Comparison of ENCODE assay signal across 1 cellular context in the genomic region with DNA sequence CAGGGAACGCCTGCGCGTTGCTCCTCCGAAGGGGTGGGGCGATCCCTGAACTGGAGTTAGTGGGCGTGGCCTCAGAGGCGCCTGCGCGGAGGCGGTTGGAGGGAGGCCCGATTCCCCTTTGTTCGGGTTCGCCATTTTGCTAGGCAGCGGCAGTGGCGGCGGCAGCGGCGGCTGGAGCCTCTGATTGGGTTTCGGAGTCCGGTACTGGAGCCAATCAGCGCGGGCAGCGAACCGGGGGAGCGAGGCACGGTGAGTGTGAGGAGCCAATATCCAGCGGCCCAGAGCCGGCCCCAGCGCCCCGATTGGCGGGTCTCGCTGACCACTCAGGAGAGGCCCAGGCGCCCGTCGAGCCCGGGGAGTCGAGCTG.
TF ChIP-seq lines count a peak whose summit lies in the region.

A gene (plus strand): TSS at position 139 of the 367 bp plus-strand sequence. CDS start 6,116 bp downstream, outside the sequence.

TF ChIP-seq in HepG2, 621 proteins besides CTCF, POLR2A, EP300 and RAD21 (continued from another document and continues in another):
- TF ChIP-seq ZNF205 (CRISPR knock-in tag; IDR thresholded peaks at IDR 0.05) (no peak), CENPX (CRISPR knock-in tag; IDR thresholded peaks at IDR 0.05) (no peak), ZNF598 (CRISPR knock-in tag; IDR thresholded peaks at IDR 0.05; ENCODE audit: borderline replicate concordance) (no peak), ZNF83 (CRISPR knock-in tag; IDR thresholded peaks at IDR 0.05; ENCODE audit: borderline replicate concordance) (no peak), MAFG (CRISPR knock-in tag; IDR thresholded peaks at IDR 0.05) (no peak), ZBTB1 (CRISPR knock-in tag; IDR thresholded peaks at IDR 0.05; ENCODE audit: borderline replicate concordance) (no peak), ZNF343 (CRISPR knock-in tag; IDR thresholded peaks at IDR 0.05) (no peak), FOXA3 (CRISPR knock-in tag; IDR thresholded peaks at IDR 0.05) (no peak), ZNF543 (CRISPR knock-in tag; IDR thresholded peaks at IDR 0.05) (0 out of 2 replicates have a peak, but pooled peaks have one; percentile 29), ERF (CRISPR knock-in tag; IDR thresholded peaks at IDR 0.05) (0 out of 2 replicates have a peak, but pooled peaks have one; percentile 8), ZNF768 (CRISPR knock-in tag; IDR thresholded peaks at IDR 0.05) (no peak), SKI (IDR thresholded peaks at IDR 0.05; ENCODE audit: partially characterized antibody) (no peak), HOXA9 (CRISPR knock-in tag; IDR thresholded peaks at IDR 0.05; ENCODE audit: borderline replicate concordance) (no peak), SRSF1 (optimal IDR thresholded peaks at IDR 0.05; ENCODE audit: low read depth, low read length) (peak; percentile 6), PHF5A (CRISPR knock-in tag; IDR thresholded peaks at IDR 0.05; ENCODE audit: low read depth, unreplicated experiment) (peak; percentile 1), ZNF446 (CRISPR knock-in tag; IDR thresholded peaks at IDR 0.05) (no peak), ZNF431 (CRISPR knock-in tag; IDR thresholded peaks at IDR 0.05; ENCODE audit: borderline replicate concordance, low read depth) (no peak), ZNF670 (CRISPR knock-in tag; IDR thresholded peaks at IDR 0.05; ENCODE audit: borderline replicate concordance) (0 out of 2 replicates have a peak, but pooled peaks have one; percentile 26), ZNF644 (CRISPR knock-in tag; IDR thresholded peaks at IDR 0.05; ENCODE audit: low read depth) (no peak), ARID2 (CRISPR knock-in tag; IDR thresholded peaks at IDR 0.05; ENCODE audit: borderline replicate concordance) (no peak), NR2C2 (CRISPR knock-in tag; IDR thresholded peaks at IDR 0.05; ENCODE audit: borderline replicate concordance) (no peak), HNRNPLL (IDR thresholded peaks at IDR 0.05; ENCODE audit: low read depth, low read length, poor library complexity, severe bottlenecking) (peak; percentile 73), ZNF333 (CRISPR knock-in tag; IDR thresholded peaks at IDR 0.05; ENCODE audit: borderline replicate concordance) (0 out of 2 replicates have a peak, but pooled peaks have one; percentile 9), MAZ (IDR thresholded peaks at IDR 0.05; ENCODE audit: borderline replicate concordance, low read depth, low read length) (peak; percentile 18; the same call in 1 of the 2 replicates), MAZ (CRISPR knock-in tag; IDR thresholded peaks at IDR 0.05; ENCODE audit: low read depth) (no peak; the same call in 1 of the 2 replicates), ZFAT (CRISPR knock-in tag; conservative IDR thresholded peaks at IDR 0.05) (no peak)
- TF ChIP-seq, protein P1, sequence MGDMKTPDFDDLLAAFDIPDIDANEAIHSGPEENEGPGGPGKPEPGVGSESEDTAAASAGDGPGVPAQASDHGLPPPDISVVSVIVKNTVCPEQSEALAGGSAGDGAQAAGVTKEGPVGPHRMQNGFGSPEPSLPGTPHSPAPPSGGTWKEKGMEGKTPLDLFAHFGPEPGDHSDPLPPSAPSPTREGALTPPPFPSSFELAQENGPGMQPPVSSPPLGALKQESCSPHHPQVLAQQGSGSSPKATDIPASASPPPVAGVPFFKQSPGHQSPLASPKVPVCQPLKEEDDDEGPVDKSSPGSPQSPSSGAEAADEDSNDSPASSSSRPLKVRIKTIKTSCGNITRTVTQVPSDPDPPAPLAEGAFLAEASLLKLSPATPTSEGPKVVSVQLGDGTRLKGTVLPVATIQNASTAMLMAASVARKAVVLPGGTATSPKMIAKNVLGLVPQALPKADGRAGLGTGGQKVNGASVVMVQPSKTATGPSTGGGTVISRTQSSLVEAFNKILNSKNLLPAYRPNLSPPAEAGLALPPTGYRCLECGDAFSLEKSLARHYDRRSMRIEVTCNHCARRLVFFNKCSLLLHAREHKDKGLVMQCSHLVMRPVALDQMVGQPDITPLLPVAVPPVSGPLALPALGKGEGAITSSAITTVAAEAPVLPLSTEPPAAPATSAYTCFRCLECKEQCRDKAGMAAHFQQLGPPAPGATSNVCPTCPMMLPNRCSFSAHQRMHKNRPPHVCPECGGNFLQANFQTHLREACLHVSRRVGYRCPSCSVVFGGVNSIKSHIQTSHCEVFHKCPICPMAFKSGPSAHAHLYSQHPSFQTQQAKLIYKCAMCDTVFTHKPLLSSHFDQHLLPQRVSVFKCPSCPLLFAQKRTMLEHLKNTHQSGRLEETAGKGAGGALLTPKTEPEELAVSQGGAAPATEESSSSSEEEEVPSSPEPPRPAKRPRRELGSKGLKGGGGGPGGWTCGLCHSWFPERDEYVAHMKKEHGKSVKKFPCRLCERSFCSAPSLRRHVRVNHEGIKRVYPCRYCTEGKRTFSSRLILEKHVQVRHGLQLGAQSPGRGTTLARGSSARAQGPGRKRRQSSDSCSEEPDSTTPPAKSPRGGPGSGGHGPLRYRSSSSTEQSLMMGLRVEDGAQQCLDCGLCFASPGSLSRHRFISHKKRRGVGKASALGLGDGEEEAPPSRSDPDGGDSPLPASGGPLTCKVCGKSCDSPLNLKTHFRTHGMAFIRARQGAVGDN (CRISPR knock-in tag; IDR thresholded peaks at IDR 0.05) = no peak
- TF ChIP-seq, protein P2, sequence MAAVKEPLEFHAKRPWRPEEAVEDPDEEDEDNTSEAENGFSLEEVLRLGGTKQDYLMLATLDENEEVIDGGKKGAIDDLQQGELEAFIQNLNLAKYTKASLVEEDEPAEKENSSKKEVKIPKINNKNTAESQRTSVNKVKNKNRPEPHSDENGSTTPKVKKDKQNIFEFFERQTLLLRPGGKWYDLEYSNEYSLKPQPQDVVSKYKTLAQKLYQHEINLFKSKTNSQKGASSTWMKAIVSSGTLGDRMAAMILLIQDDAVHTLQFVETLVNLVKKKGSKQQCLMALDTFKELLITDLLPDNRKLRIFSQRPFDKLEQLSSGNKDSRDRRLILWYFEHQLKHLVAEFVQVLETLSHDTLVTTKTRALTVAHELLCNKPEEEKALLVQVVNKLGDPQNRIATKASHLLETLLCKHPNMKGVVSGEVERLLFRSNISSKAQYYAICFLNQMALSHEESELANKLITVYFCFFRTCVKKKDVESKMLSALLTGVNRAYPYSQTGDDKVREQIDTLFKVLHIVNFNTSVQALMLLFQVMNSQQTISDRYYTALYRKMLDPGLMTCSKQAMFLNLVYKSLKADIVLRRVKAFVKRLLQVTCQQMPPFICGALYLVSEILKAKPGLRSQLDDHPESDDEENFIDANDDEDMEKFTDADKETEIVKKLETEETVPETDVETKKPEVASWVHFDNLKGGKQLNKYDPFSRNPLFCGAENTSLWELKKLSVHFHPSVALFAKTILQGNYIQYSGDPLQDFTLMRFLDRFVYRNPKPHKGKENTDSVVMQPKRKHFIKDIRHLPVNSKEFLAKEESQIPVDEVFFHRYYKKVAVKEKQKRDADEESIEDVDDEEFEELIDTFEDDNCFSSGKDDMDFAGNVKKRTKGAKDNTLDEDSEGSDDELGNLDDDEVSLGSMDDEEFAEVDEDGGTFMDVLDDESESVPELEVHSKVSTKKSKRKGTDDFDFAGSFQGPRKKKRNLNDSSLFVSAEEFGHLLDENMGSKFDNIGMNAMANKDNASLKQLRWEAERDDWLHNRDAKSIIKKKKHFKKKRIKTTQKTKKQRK (IDR thresholded peaks at IDR 0.05; ENCODE audit: low read length) = no peak
- TF ChIP-seq, protein P3, sequence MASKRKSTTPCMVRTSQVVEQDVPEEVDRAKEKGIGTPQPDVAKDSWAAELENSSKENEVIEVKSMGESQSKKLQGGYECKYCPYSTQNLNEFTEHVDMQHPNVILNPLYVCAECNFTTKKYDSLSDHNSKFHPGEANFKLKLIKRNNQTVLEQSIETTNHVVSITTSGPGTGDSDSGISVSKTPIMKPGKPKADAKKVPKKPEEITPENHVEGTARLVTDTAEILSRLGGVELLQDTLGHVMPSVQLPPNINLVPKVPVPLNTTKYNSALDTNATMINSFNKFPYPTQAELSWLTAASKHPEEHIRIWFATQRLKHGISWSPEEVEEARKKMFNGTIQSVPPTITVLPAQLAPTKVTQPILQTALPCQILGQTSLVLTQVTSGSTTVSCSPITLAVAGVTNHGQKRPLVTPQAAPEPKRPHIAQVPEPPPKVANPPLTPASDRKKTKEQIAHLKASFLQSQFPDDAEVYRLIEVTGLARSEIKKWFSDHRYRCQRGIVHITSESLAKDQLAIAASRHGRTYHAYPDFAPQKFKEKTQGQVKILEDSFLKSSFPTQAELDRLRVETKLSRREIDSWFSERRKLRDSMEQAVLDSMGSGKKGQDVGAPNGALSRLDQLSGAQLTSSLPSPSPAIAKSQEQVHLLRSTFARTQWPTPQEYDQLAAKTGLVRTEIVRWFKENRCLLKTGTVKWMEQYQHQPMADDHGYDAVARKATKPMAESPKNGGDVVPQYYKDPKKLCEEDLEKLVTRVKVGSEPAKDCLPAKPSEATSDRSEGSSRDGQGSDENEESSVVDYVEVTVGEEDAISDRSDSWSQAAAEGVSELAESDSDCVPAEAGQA (IDR thresholded peaks at IDR 0.05; ENCODE audit: low read depth) = peak; percentile 73; the same call in 1 of the 2 replicates
- TF ChIP-seq, protein P3 (CRISPR knock-in tag; IDR thresholded peaks at IDR 0.05; ENCODE audit: borderline replicate concordance) = no peak
- TF ChIP-seq, protein P4, sequence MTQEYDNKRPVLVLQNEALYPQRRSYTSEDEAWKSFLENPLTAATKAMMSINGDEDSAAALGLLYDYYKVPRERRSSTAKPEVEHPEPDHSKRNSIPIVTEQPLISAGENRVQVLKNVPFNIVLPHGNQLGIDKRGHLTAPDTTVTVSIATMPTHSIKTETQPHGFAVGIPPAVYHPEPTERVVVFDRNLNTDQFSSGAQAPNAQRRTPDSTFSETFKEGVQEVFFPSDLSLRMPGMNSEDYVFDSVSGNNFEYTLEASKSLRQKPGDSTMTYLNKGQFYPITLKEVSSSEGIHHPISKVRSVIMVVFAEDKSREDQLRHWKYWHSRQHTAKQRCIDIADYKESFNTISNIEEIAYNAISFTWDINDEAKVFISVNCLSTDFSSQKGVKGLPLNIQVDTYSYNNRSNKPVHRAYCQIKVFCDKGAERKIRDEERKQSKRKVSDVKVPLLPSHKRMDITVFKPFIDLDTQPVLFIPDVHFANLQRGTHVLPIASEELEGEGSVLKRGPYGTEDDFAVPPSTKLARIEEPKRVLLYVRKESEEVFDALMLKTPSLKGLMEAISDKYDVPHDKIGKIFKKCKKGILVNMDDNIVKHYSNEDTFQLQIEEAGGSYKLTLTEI (CRISPR knock-in tag; conservative IDR thresholded peaks at IDR 0.05) = no peak
- TF ChIP-seq, protein P5, sequence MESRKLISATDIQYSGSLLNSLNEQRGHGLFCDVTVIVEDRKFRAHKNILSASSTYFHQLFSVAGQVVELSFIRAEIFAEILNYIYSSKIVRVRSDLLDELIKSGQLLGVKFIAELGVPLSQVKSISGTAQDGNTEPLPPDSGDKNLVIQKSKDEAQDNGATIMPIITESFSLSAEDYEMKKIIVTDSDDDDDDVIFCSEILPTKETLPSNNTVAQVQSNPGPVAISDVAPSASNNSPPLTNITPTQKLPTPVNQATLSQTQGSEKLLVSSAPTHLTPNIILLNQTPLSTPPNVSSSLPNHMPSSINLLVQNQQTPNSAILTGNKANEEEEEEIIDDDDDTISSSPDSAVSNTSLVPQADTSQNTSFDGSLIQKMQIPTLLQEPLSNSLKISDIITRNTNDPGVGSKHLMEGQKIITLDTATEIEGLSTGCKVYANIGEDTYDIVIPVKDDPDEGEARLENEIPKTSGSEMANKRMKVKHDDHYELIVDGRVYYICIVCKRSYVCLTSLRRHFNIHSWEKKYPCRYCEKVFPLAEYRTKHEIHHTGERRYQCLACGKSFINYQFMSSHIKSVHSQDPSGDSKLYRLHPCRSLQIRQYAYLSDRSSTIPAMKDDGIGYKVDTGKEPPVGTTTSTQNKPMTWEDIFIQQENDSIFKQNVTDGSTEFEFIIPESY (CRISPR knock-in tag; IDR thresholded peaks at IDR 0.05) = no peak
- TF ChIP-seq, protein P6, sequence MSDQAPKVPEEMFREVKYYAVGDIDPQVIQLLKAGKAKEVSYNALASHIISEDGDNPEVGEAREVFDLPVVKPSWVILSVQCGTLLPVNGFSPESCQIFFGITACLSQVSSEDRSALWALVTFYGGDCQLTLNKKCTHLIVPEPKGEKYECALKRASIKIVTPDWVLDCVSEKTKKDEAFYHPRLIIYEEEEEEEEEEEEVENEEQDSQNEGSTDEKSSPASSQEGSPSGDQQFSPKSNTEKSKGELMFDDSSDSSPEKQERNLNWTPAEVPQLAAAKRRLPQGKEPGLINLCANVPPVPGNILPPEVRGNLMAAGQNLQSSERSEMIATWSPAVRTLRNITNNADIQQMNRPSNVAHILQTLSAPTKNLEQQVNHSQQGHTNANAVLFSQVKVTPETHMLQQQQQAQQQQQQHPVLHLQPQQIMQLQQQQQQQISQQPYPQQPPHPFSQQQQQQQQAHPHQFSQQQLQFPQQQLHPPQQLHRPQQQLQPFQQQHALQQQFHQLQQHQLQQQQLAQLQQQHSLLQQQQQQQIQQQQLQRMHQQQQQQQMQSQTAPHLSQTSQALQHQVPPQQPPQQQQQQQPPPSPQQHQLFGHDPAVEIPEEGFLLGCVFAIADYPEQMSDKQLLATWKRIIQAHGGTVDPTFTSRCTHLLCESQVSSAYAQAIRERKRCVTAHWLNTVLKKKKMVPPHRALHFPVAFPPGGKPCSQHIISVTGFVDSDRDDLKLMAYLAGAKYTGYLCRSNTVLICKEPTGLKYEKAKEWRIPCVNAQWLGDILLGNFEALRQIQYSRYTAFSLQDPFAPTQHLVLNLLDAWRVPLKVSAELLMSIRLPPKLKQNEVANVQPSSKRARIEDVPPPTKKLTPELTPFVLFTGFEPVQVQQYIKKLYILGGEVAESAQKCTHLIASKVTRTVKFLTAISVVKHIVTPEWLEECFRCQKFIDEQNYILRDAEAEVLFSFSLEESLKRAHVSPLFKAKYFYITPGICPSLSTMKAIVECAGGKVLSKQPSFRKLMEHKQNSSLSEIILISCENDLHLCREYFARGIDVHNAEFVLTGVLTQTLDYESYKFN (CRISPR knock-in tag; conservative IDR thresholded peaks at IDR 0.05) = peak; percentile 3; the same call in 1 of the 2 replicates
- TF ChIP-seq, protein P7, sequence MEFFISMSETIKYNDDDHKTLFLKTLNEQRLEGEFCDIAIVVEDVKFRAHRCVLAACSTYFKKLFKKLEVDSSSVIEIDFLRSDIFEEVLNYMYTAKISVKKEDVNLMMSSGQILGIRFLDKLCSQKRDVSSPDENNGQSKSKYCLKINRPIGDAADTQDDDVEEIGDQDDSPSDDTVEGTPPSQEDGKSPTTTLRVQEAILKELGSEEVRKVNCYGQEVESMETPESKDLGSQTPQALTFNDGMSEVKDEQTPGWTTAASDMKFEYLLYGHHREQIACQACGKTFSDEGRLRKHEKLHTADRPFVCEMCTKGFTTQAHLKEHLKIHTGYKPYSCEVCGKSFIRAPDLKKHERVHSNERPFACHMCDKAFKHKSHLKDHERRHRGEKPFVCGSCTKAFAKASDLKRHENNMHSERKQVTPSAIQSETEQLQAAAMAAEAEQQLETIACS (CRISPR knock-in tag; IDR thresholded peaks at IDR 0.05) = no peak
